In the genomic region with DNA sequence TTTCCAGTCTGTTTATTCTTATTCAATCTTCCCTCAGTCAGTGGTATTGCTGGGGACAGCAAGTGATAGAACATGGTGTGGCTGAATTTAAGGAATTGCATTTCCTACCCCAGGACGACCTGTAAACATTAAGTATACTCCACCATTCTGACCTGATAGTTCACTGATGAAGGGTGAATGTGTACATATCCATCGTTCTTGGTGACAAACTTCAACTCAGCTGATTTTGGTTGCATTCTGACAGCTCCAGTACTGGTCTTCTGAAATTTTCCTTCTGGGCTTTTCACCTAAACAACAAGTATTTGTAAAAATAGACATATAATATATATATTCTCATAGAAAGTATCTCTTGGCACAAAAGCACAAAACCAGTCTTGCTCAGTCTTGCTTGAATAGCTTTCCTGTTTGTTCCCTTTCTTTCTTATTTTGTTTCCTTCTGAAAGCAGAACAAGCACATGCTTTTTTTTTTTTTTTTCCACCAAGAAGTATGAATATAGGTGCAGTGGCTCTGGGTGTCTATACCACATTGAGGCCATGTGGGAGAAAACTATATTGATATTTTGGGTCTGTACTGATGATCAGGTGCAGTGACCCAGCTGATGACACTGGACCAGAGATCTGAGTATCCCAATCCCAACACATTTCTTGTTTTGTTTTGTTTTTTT, we compare ENCODE assay signal across 21 cellular contexts.
"Had no signal": no experiment of that assay in that cellular context is flagged by ENCODE, and none has a peak within 500 bp of the region (broad histone marks: within the 10 kb centered on the region; RNA-seq: fewer than 3 reads in every experiment).

No MANE protein-coding gene starts in this region.

- H3K4me1 Mint-ChIP-seq: immature natural killer cell; mesothelial cell of epicardium; natural killer cell; stimulated activated naive CD8-positive, alpha-beta T cell treated with anti-CD3 and anti-CD28 coated beads, Interleukin-15, amount 100 ng/mL, for 72 hours; T-helper 17 cell had no signal

- DNase-seq: activated CD4-positive, CD25-positive, alpha-beta regulatory T cell; activated CD8-positive, alpha-beta memory T cell treated with anti-CD3 and anti-CD28 coated beads, Interleukin-2, amount 50 U/mL, for 48 hours; activated naive CD4-positive, alpha-beta T cell treated with Interleukin-2 at 50 U/mL for 16 hours; activated naive CD8-positive, alpha-beta T cell treated with anti-CD3 and anti-CD28 coated beads, Interleukin-2, amount 10 ng/mL, durations not matched to agents 7 days and 5 days; activated T-cell treated with anti-CD3 and anti-CD28 coated beads, Interleukin-2, amount 50 U/mL, for 4 hours; effector CD4-positive, alpha-beta T cell; foreskin keratinocyte; immature natural killer cell; kidney glomerular epithelial cell; left lung; natural killer cell; stimulated activated CD4-positive, alpha-beta T cell treated with anti-CD3 and anti-CD28 coated beads, Interleukin-4, amount 100 ng/mL, for 24 hours; stimulated activated naive CD8-positive, alpha-beta T cell treated with anti-CD3 and anti-CD28 coated beads, Interleukin-15, amount 100 ng/mL, for 72 hours; T-helper 17 cell; tibial artery had no signal

- ATAC-seq: activated T-cell treated with anti-CD3 and anti-CD28 coated beads, Interleukin-2, amount 50 U/mL, for 4 hours; body of pancreas; foreskin keratinocyte; natural killer cell had no signal

- H3K27ac ChIP-seq: body of pancreas, cardiac muscle cell, foreskin keratinocyte, left lung, prostate gland, tibial artery had no signal

- H3K27me3 Mint-ChIP-seq: activated CD4-positive, alpha-beta T cell treated with anti-CD3 and anti-CD28 coated beads, Interleukin-2, amount 10 ng/mL, durations not matched to agents 24 days and 14 days; activated naive CD8-positive, alpha-beta T cell treated with anti-CD3 and anti-CD28 coated beads, Interleukin-2, amount 10 ng/mL, durations not matched to agents 7 days and 5 days; stimulated activated naive CD8-positive, alpha-beta T cell treated with anti-CD3 and anti-CD28 coated beads, Interleukin-15, amount 100 ng/mL, for 72 hours; T-helper 17 cell had no signal

- H3K9me3 Mint-ChIP-seq: activated CD4-positive, alpha-beta T cell treated with anti-CD3 and anti-CD28 coated beads, Interleukin-2, amount 10 ng/mL, durations not matched to agents 24 days and 14 days; activated naive CD8-positive, alpha-beta T cell treated with anti-CD3 and anti-CD28 coated beads, Interleukin-2, amount 10 ng/mL, durations not matched to agents 7 days and 5 days; activated T-cell treated with anti-CD3 and anti-CD28 coated beads, Interleukin-2, amount 50 U/mL, for 4 hours; activated T-helper 2 cell treated with anti-CD3 and anti-CD28 coated beads, Interferon-gamma antibody, Interleukin-2, Interleukin-4, amounts not matched to agents 10 μg/mL and 5 μg/mL and 100 μg/mL, durations not matched to agents 14 hours and 24 hours and 36 hours; immature natural killer cell; mesothelial cell of epicardium; natural killer cell; stimulated activated naive CD8-positive, alpha-beta T cell treated with anti-CD3 and anti-CD28 coated beads, Interleukin-15, amount 100 ng/mL, for 72 hours had no signal

- H3K27ac Mint-ChIP-seq: activated CD4-positive, alpha-beta T cell treated with anti-CD3 and anti-CD28 coated beads, Interleukin-2, amount 10 ng/mL, durations not matched to agents 24 days and 14 days; activated naive CD8-positive, alpha-beta T cell treated with anti-CD3 and anti-CD28 coated beads, Interleukin-2, amount 10 ng/mL, durations not matched to agents 7 days and 5 days; activated T-helper 2 cell treated with anti-CD3 and anti-CD28 coated beads, Interferon-gamma antibody, Interleukin-2, Interleukin-4, amounts not matched to agents 10 μg/mL and 5 μg/mL and 100 μg/mL, durations not matched to agents 14 hours and 24 hours and 36 hours; immature natural killer cell; mesothelial cell of epicardium; natural killer cell; stimulated activated naive CD8-positive, alpha-beta T cell treated with anti-CD3 and anti-CD28 coated beads, Interleukin-15, amount 100 ng/mL, for 72 hours had no signal

- H3K36me3 Mint-ChIP-seq: natural killer cell had no signal

- H3K4me3 Mint-ChIP-seq: activated CD4-positive, alpha-beta T cell treated with anti-CD3 and anti-CD28 coated beads, Interleukin-2, amount 10 ng/mL, durations not matched to agents 24 days and 14 days; activated naive CD8-positive, alpha-beta T cell treated with anti-CD3 and anti-CD28 coated beads, Interleukin-2, amount 10 ng/mL, durations not matched to agents 7 days and 5 days; activated T-cell treated with anti-CD3 and anti-CD28 coated beads, Interleukin-2, amount 50 U/mL, for 4 hours; immature natural killer cell; mesothelial cell of epicardium; natural killer cell; stimulated activated naive CD8-positive, alpha-beta T cell treated with anti-CD3 and anti-CD28 coated beads, Interleukin-15, amount 100 ng/mL, for 72 hours; T-helper 17 cell had no signal
